Comparison of ENCODE assay signal across 16 cellular contexts in genomic region chr7:143411976-143412708, GRCh38. TPM values are rescaled to one million over a fixed set of nuclear protein-coding genes. Genes with fewer than 3 reads are reported as not detected.
"Had no signal": no experiment of that assay in that cellular context is flagged by ENCODE, and none has a peak within 500 bp of the region (broad histone marks: within the 10 kb centered on the region; RNA-seq: fewer than 3 reads in every experiment).

No MANE protein-coding gene starts in this region.

- H2AFZ ChIP-seq: hepatocyte had no signal

- H3K36me3 ChIP-seq: adrenal gland, lower lobe of right lung, pancreas, tibial nerve had no signal

- DNase-seq: activated CD4-positive, alpha-beta T cell treated with anti-CD3 and anti-CD28 coated beads for 1 hour; activated CD4-positive, alpha-beta T cell treated with anti-CD3 and anti-CD28 coated beads, Interleukin-2, amount 50 U/mL, for 48 hours; activated naive CD4-positive, alpha-beta T cell treated with anti-CD3 and anti-CD28 coated beads for 36 hours; central memory CD4-positive, alpha-beta T cell; effector memory CD4-positive, alpha-beta T cell; lower lobe of right lung; midbrain; pancreas; T-helper 9 cell had no signal

- H3K4me2 ChIP-seq: hepatocyte had no signal

- H3K27ac Mint-ChIP-seq: activated naive CD4-positive, alpha-beta T cell treated with anti-CD3 and anti-CD28 coated beads for 36 hours had no signal

- H3K4me3 Mint-ChIP-seq: activated naive CD4-positive, alpha-beta T cell treated with anti-CD3 and anti-CD28 coated beads for 36 hours had no signal

- ATAC-seq: lower lobe of right lung, pancreas had no signal

- H3K4me3 ChIP-seq: adrenal gland, coronary artery, hepatocyte, lower lobe of right lung, pancreas, skin epidermis, tibial nerve had no signal

- H3K27me3 ChIP-seq: hepatocyte, pancreas had no signal

- H3K27ac ChIP-seq: adrenal gland, coronary artery, epithelial cell of prostate, pancreas, tibial nerve had no signal

- H3K9me3 Mint-ChIP-seq: activated naive CD4-positive, alpha-beta T cell treated with anti-CD3 and anti-CD28 coated beads for 36 hours had no signal

RNA-seq across cellular contexts. Expression of gene TAS2R60, which starts 31.1 kb away (rescaled TPM):
- total RNA-seq: activated naive CD4-positive, alpha-beta T cell treated with anti-CD3 and anti-CD28 coated beads for 36 hours; hepatocyte; kidney epithelial cell; lower lobe of right lung; pancreas; tibial nerve had no signal
- polyA plus RNA-seq: adrenal gland, hepatocyte, pancreas had no signal
